ENCODE assay signal across 1 cellular context in the genomic region with DNA sequence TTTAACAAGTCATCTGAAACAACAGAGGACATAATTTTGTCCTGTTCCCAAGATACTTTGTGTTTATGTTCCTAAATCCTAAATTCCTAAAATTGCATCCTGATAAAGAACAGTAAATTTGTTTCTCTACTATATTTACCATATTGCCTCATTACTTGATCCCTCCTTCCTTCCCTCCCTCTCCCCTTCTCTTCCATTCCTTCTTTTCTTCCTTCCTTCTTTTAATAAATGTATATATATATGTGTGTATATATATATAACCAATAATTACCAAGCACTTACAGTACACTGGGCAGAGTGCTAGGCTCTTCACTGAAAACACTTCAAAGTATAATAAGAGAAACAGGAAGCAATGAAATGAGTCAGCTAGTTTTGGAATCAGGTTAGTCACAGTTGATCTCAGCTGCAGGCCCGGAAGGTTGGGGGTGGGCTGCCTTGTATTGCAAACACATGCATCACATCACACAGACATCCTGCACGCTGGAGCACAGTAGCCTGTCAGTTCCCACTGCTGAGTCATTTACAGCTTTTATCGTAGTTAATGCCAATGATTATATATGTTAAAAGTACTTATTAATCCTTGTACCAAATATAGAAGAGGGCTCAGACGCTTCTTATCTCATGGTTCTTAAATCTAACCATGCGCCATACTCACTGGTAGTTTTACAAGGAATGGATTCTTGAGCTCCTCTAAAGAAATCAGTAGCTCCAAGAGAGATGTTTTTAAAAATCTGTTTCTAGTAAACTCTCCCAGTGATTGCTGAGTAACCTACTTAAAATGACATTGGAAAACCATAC.
TF ChIP-seq lines count a peak whose summit lies in the region.

No MANE protein-coding gene starts in this region.

TF ChIP-seq in H1, 55 proteins besides CTCF, POLR2A, EP300 and RAD21 (continued from another document):
- TF ChIP-seq GABPA (IDR thresholded peaks at IDR 0.05; ENCODE audit: borderline replicate concordance, insufficient read depth, low read length): no peak
- TF ChIP-seq RFX5 (IDR thresholded peaks at IDR 0.05; ENCODE audit: borderline replicate concordance, low read depth, low read length): no peak
- TF ChIP-seq, protein P1, sequence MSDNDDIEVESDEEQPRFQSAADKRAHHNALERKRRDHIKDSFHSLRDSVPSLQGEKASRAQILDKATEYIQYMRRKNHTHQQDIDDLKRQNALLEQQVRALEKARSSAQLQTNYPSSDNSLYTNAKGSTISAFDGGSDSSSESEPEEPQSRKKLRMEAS (IDR thresholded peaks at IDR 0.05): peak; percentile 33; the same call in 1 of the 2 replicates
- no peak for TF ChIP-seq KDM5A (IDR thresholded peaks at IDR 0.05; ENCODE audit: low read length)
- TF ChIP-seq, protein P2, sequence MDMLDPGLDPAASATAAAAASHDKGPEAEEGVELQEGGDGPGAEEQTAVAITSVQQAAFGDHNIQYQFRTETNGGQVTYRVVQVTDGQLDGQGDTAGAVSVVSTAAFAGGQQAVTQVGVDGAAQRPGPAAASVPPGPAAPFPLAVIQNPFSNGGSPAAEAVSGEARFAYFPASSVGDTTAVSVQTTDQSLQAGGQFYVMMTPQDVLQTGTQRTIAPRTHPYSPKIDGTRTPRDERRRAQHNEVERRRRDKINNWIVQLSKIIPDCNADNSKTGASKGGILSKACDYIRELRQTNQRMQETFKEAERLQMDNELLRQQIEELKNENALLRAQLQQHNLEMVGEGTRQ (IDR thresholded peaks at IDR 0.05; ENCODE audit: low read length): no peak
